In genomic region chr10:15865304-15865703, GRCh38 we compare ENCODE assay signal across 23 cellular contexts. TPM values are rescaled to one million over a fixed set of nuclear protein-coding genes. Genes with fewer than 3 reads are reported as not detected.
A peak's percentile ranks its signal among the peaks of the same experiment; 100 is the strongest.
DNase-seq lines count a peak whose midpoint lies in the region; ATAC-seq, FAIRE-seq and TF ChIP-seq lines count a peak whose summit lies in the region.
"Had no signal": no experiment of that assay in that cellular context is flagged by ENCODE, and none has a peak within 500 bp of the region (broad histone marks: within the 10 kb centered on the region; RNA-seq: fewer than 3 reads in every experiment).

No MANE protein-coding gene starts in this region.

- no peak overlapping the region for H2AFZ ChIP-seq in HepG2 (ENCODE audit: low read length)
- no peak overlapping the region for H2AFZ ChIP-seq in PC-3 (ENCODE audit: low read length)

- no peaks in the 10 kb centered on the region for H3F3A ChIP-seq in PC-3 (ENCODE audit: low read length, unreplicated experiment)

- H3K9me3 Mint-ChIP-seq in stimulated activated naive CD8-positive, alpha-beta T cell treated with anti-CD3 and anti-CD28 coated beads, Interleukin-15, amount 100 ng/mL, for 72 hours, result no peaks in the 10 kb centered on the region
- H3K9me3 Mint-ChIP-seq in Caco-2 (ENCODE audit: unreplicated experiment), result peaks cover 7% of the 10 kb centered on the region
- H3K9me3 Mint-ChIP-seq: CD8-positive, alpha-beta T cell had no signal

- H3K9ac ChIP-seq in HepG2 (ENCODE audit: insufficient read depth, low read depth, low read length) (no peak overlapping the region), PC-3 (ENCODE audit: low read length) (peak overlapping the region; percentile 29; the same call in 1 of the 2 replicates)
- H3K9ac ChIP-seq: BLaER1 had no signal

- peaks cover 49% of the 10 kb centered on the region for H3K27me3 Mint-ChIP-seq in stimulated activated naive CD8-positive, alpha-beta T cell treated with anti-CD3 and anti-CD28 coated beads, Interleukin-15, amount 100 ng/mL, for 72 hours
- peaks cover 16% of the 10 kb centered on the region for H3K27me3 Mint-ChIP-seq in Caco-2 (ENCODE audit: insufficient read depth, unreplicated experiment)

- H3K27me3 ChIP-seq in HepG2 (ENCODE audit: control insufficient read depth in 1 of 2, insufficient read depth in 2 of 2, low read length in 2 of 2) (peaks cover 0 to 11% of the 10 kb centered on the region in 2 experiments; a peak in 2 of 5 replicates), right lobe of liver (peaks cover 0 to 11% of the 10 kb centered on the region in 2 donors), PC-3 (ENCODE audit: low read length) (no peaks in the 10 kb centered on the region), Caco-2 (replicated peaks; ENCODE audit: control insufficient read depth, insufficient read depth, low read length) (no peaks in the 10 kb centered on the region)
- H3K27me3 ChIP-seq: BLaER1 had no signal

- TF ChIP-seq POLR2A in HepG2 (IDR thresholded peaks at IDR 0.05; ENCODE audit: insufficient read depth in 1 of 2, low read depth in 2 of 2, low read length in 2 of 2) (no peak), right lobe of liver (IDR thresholded peaks at IDR 0.05) (no peak)

- 49% methylated on average over 7 of the region's 7 CpGs for WGBS in HepG2 (ENCODE audit: low lambda C conversion rate)
- 74% methylated on average over 7 of the region's 7 CpGs for WGBS in right lobe of liver (ENCODE audit: insufficient coverage, low coverage, low lambda C conversion rate, missing lambda C conversion rate)

- in situ Hi-C loops in HepG2 (cut with HindIII; ENCODE audit: extremely low pct_ligation_motif_present, low pct_unique_long_range_greater_than_20kb), result loop anchor here (25.0 kb wide), 1 partner anchor 1372 kb away; the partner anchor contains the start of gene VIM

- FAIRE-seq in HepG2 (lab: Jason Lieb, UNC), result no peak
- FAIRE-seq: A204.1, GM12878, GM12892, GM18507 had no signal

- DNase-seq in HepG2 (ENCODE audit: low spot score) (no peak), right lobe of liver (no peak), PC-3 (no peak), Caco-2 (no peak)
- no peak for DNase-seq in stimulated activated naive CD8-positive, alpha-beta T cell treated with anti-CD3 and anti-CD28 coated beads, Interleukin-15, amount 100 ng/mL, for 72 hours
- DNase-seq: 8988T; ACHN; BE2C; C1 segment of cervical spinal cord; CD4-positive, alpha-beta T cell; CD8-positive, alpha-beta T cell; DMS 273 treated with DMSO at 0.1 percent for 48 hours; DMS153; DMS53; DMS79; DND-41; EL; GDM1 had no signal

- CTCF ChIA-PET in HepG2 (lab: Yijun Ruan, JAX; ENCODE audit: low intra/inter-chr PET ratio, low total read pairs) (no interaction called here), PC-3 (lab: Charles Lee) (no interaction called here), Caco-2 (lab: Charles Lee) (no interaction called here)

- H3K79me2 ChIP-seq in HepG2 (ENCODE audit: insufficient read depth, low read length) (no peaks in the 10 kb centered on the region), PC-3 (ENCODE audit: low read length) (no peaks in the 10 kb centered on the region)

- H3K4me3 Mint-ChIP-seq in stimulated activated naive CD8-positive, alpha-beta T cell treated with anti-CD3 and anti-CD28 coated beads, Interleukin-15, amount 100 ng/mL, for 72 hours, result no peak overlapping the region
- no peak overlapping the region for H3K4me3 Mint-ChIP-seq in Caco-2 (ENCODE audit: unreplicated experiment)
- H3K4me3 Mint-ChIP-seq: CD4-positive, alpha-beta T cell; CD8-positive, alpha-beta T cell had no signal

- H3K9me3 ChIP-seq in HepG2 (ENCODE audit: low read length) (no peaks in the 10 kb centered on the region), right lobe of liver (no peaks in the 10 kb centered on the region), PC-3 (ENCODE audit: low read length) (no peaks in the 10 kb centered on the region), Caco-2 (no peaks in the 10 kb centered on the region; the same call in 1 of the 2 replicates)
- H3K9me3 ChIP-seq: BE2C, BLaER1 had no signal

- TF ChIP-seq CTCF in HepG2 (CRISPR knock-in tag; IDR thresholded peaks at IDR 0.05) (no peak), right lobe of liver (IDR thresholded peaks at IDR 0.05) (no peak), PC-3 (conservative IDR thresholded peaks at IDR 0.05; ENCODE audit: low read depth, low read length) (no peak), Caco-2 (IDR thresholded peaks at IDR 0.05; ENCODE audit: insufficient read depth in 1 of 2, low read depth in 1 of 2, low read length in 1 of 2, severe bottlenecking in 1 of 2, unreplicated experiment in 1 of 2) (no peak)

- H3K4me1 Mint-ChIP-seq in stimulated activated naive CD8-positive, alpha-beta T cell treated with anti-CD3 and anti-CD28 coated beads, Interleukin-15, amount 100 ng/mL, for 72 hours, result no peaks in the 10 kb centered on the region
- H3K4me1 Mint-ChIP-seq in Caco-2 (ENCODE audit: low read depth, unreplicated experiment), result peaks cover 6% of the 10 kb centered on the region

- no peaks in the 10 kb centered on the region for H3K36me3 Mint-ChIP-seq in Caco-2 (ENCODE audit: insufficient read depth, unreplicated experiment)

- H3K9me2 ChIP-seq in PC-3 (replicated peaks; ENCODE audit: low read length), result no peaks in the 10 kb centered on the region

- BruUV-seq in HepG2 (replicated peaks; lab: Mats Ljungman, UMichigan), result no TSS peak
- no TSS peak for BruUV-seq in PC-3 (replicated peaks; lab: Mats Ljungman, UMichigan)
- no TSS peak for BruUV-seq in Caco-2 (replicated peaks; lab: Mats Ljungman, UMichigan)

- H3K27ac Mint-ChIP-seq in stimulated activated naive CD8-positive, alpha-beta T cell treated with anti-CD3 and anti-CD28 coated beads, Interleukin-15, amount 100 ng/mL, for 72 hours, result no peak overlapping the region
- no peak overlapping the region for H3K27ac Mint-ChIP-seq in Caco-2 (ENCODE audit: unreplicated experiment)
- H3K27ac Mint-ChIP-seq: CD4-positive, alpha-beta T cell; CD8-positive, alpha-beta T cell had no signal

- no peak for ATAC-seq in HepG2
- no peak for ATAC-seq in right lobe of liver
- ATAC-seq in PC-3, result no peak
- ATAC-seq in stimulated activated naive CD8-positive, alpha-beta T cell treated with anti-CD3 and anti-CD28 coated beads, Interleukin-15, amount 100 ng/mL, for 72 hours, result no peak
- ATAC-seq: CD8-positive, alpha-beta T cell; GM12878 had no signal

- TF ChIP-seq RAD21 in HepG2 (CRISPR knock-in tag; IDR thresholded peaks at IDR 0.05), result no peak

- no peak for TF ChIP-seq EP300 in HepG2 (IDR thresholded peaks at IDR 0.05; ENCODE audit: low read depth in 2 of 2, low read length in 2 of 2)
- no peak for TF ChIP-seq EP300 in HepG2 (CRISPR knock-in tag; IDR thresholded peaks at IDR 0.05; ENCODE audit: borderline replicate concordance)

- H3K4me1 ChIP-seq in HepG2 (ENCODE audit: insufficient read depth, low read length) (peaks cover 6% of the 10 kb centered on the region; the same call in 1 of the 2 replicates), right lobe of liver (peaks cover 0 to 4% (median 0%) of the 10 kb centered on the region in 4 donors), PC-3 (ENCODE audit: insufficient read depth, low read length) (peaks cover 38% of the 10 kb centered on the region), Caco-2 (no peaks in the 10 kb centered on the region; the same call in 1 of the 2 replicates)
- H3K4me1 ChIP-seq: BE2C had no signal

- H4K20me1 ChIP-seq in HepG2 (ENCODE audit: insufficient read depth, low read length), result no peaks in the 10 kb centered on the region
- no peaks in the 10 kb centered on the region for H4K20me1 ChIP-seq in PC-3 (ENCODE audit: low read length)
- H4K20me1 ChIP-seq: BLaER1 had no signal

- H3K36me3 ChIP-seq in HepG2 (replicated peaks in 1 of 2; ENCODE audit: control insufficient read depth in 1 of 2, insufficient read depth in 2 of 2, low read length in 2 of 2) (no peaks in the 10 kb centered on the region), right lobe of liver (no peaks in the 10 kb centered on the region), PC-3 (ENCODE audit: low read depth, low read length) (no peaks in the 10 kb centered on the region), Caco-2 (ENCODE audit: control insufficient read depth, insufficient read depth, low read length) (no peaks in the 10 kb centered on the region)
- H3K36me3 ChIP-seq: BE2C, BLaER1 had no signal

- intact Hi-C loops in HepG2 (cut with micrococcal nuclease; ENCODE audit: unreplicated experiment) (no loop called here), right lobe of liver (cut with DNase I) (no loop called here), PC-3 (cut with micrococcal nuclease) (no loop called here), Caco-2 (cut with micrococcal nuclease; ENCODE audit: unreplicated experiment) (no loop called here)

- no peak overlapping the region for H3K4me2 ChIP-seq in HepG2 (ENCODE audit: low read depth, low read length)
- H3K4me2 ChIP-seq in PC-3 (ENCODE audit: low read length), result peak overlapping the region; percentile 77
- H3K4me2 ChIP-seq: BLaER1 had no signal

- H3K4me3 ChIP-seq in HepG2 (replicated peaks in 1 of 3; ENCODE audit: insufficient read depth in 1 of 3, low read depth in 2 of 3, low read length in 3 of 3), result no peak overlapping the region
- H3K4me3 ChIP-seq in right lobe of liver, result no peak overlapping the region
- no peak overlapping the region for H3K4me3 ChIP-seq in PC-3 (ENCODE audit: low read length)
- no peak overlapping the region for H3K4me3 ChIP-seq in Caco-2 (ENCODE audit: low read depth, low read length)
- H3K4me3 ChIP-seq: BLaER1, GM12878 had no signal

- POLR2A ChIA-PET in HepG2 (lab: Yijun Ruan, JAX) (no interaction called here), PC-3 (lab: Charles Lee; ENCODE audit: unreplicated experiment) (no interaction called here), Caco-2 (lab: Charles Lee) (no interaction called here)

- no peak overlapping the region for H3K27ac ChIP-seq in HepG2 (ENCODE audit: extremely low read length, insufficient read depth, low read length)
- no peak overlapping the region for H3K27ac ChIP-seq in right lobe of liver
- peak overlapping the region; percentile 77 for H3K27ac ChIP-seq in PC-3 (ENCODE audit: low read length)
- H3K27ac ChIP-seq: BLaER1 had no signal

RNA-seq across cellular contexts. Expression of gene MINDY3, which starts 5.0 kb away (rescaled TPM):
- total RNA-seq in HepG2 (2016; rRNA removed; fragmentation: Illumina TruSeq; extraction: Trizol) (17.5 and 17.8 TPM in 2 replicates), right lobe of liver (10 to 100 TPM; 11.6 to 15.5 (median 12.4) TPM), PC-3 (2014; rRNA removed) (9.5 and 9.9 TPM in 2 replicates), Caco-2 (2022) (25.9 and 28.0 TPM in 2 replicates)
- total RNA-seq in HepG2 (2016; cell fraction: cytosol; rRNA removed; fragmentation: Illumina TruSeq; extraction: Trizol; ENCODE audit: low read depth), result 26.9 and 29.3 TPM in 2 replicates
- 17.5 and 18.9 TPM in 2 replicates for total RNA-seq in HepG2 (2016; cell fraction: insoluble cytoplasmic fraction; rRNA removed; fragmentation: Illumina TruSeq; extraction: Trizol)
- 12.0 and 14.7 TPM in 2 replicates for total RNA-seq in HepG2 (2016; cell fraction: membrane; rRNA removed; fragmentation: Illumina TruSeq; extraction: Trizol)
- total RNA-seq in HepG2 (2016; cell fraction: nucleus; rRNA removed; fragmentation: Illumina TruSeq; extraction: Trizol), result 27.4 and 28.9 TPM in 2 replicates
- 6.4 and 6.7 TPM in 2 replicates for polyA plus RNA-seq in HepG2 (2011; rRNA removed)
- 1.8 and 3.3 TPM in 2 replicates for polyA plus RNA-seq in HepG2 (2011; cell fraction: cytosol; rRNA removed)
- polyA plus RNA-seq in HepG2 (2011; cell fraction: nucleus; rRNA removed), result 10.4 and 15.7 TPM in 2 replicates
- polyA plus RNA-seq in HepG2 (2012), result 9.1 and 11.6 TPM in 2 replicates
- 1.3 and 1.8 TPM in 2 replicates for polyA plus RNA-seq in HepG2 (2016; cell fraction: cytosol; fragmentation: Illumina TruSeq; extraction: Trizol; ENCODE audit: low read depth)
- polyA plus RNA-seq in HepG2 (2016; cell fraction: insoluble cytoplasmic fraction; fragmentation: Illumina TruSeq; extraction: Trizol; ENCODE audit: low read depth), result 17.2 and 17.3 TPM in 2 replicates
- polyA plus RNA-seq in HepG2 (2016; cell fraction: membrane; fragmentation: Illumina TruSeq; extraction: Trizol; ENCODE audit: low read depth), result 3.7 and 5.7 TPM in 2 replicates
- 35.3 and 42.3 TPM in 2 replicates for polyA plus RNA-seq in HepG2 (2016; cell fraction: nucleus; fragmentation: Illumina TruSeq; extraction: Trizol; ENCODE audit: insufficient read depth, low read depth)
- 2.8 and 4.2 TPM in 2 replicates for polyA minus RNA-seq in HepG2 (2011; rRNA and poly(A)+ RNA removed; ENCODE audit: low replicate concordance)
- 7.1 TPM in 2 replicates for polyA minus RNA-seq in HepG2 (2011; cell fraction: cytosol; rRNA and poly(A)+ RNA removed)
- polyA minus RNA-seq in HepG2 (2011; cell fraction: nucleus; rRNA and poly(A)+ RNA removed), result 37.1 and 41.8 TPM in 2 replicates
